Comparison of ENCODE assay signal across 21 cellular contexts in genomic region chr7:115618676-115619075, GRCh38.
DNase-seq lines count a peak whose midpoint lies in the region; ATAC-seq and TF ChIP-seq lines count a peak whose summit lies in the region.
"Had no signal": no experiment of that assay in that cellular context is flagged by ENCODE, and none has a peak within 500 bp of the region (broad histone marks: within the 10 kb centered on the region; RNA-seq: fewer than 3 reads in every experiment).

No MANE protein-coding gene starts in this region.

- H3K9me3 Mint-ChIP-seq in HFFc6: no peaks in the 10 kb centered on the region
- H3K9me3 Mint-ChIP-seq: activated CD4-positive, alpha-beta T cell treated with anti-CD3 and anti-CD28 coated beads, Interleukin-2, amount 10 ng/mL, durations not matched to agents 24 days and 14 days had no signal

- TF ChIP-seq CTCF in HFFc6 (IDR thresholded peaks at IDR 0.05) (no peak), astrocyte of the cerebellum (IDR thresholded peaks at IDR 0.05; ENCODE audit: low read depth, low read length, missing control alignments) (no peak)

- no peak overlapping the region; the same call in 1 of the 2 replicates for H3K4me3 Mint-ChIP-seq in HFFc6
- H3K4me3 Mint-ChIP-seq: activated CD4-positive, alpha-beta T cell treated with anti-CD3 and anti-CD28 coated beads, Interleukin-2, amount 10 ng/mL, durations not matched to agents 24 days and 14 days had no signal

- in situ Hi-C loops in astrocyte of the cerebellum (cut with HindIII; ENCODE audit: low sequenced_read_pairs) (no loop called here), G401 (cut with HindIII; ENCODE audit: low sequenced_read_pairs) (no loop called here)

- DNase-seq in AG08395 (ENCODE audit: low spot score) (peak; percentile 18), HFFc6 (peak; percentile 48), astrocyte of the cerebellum (ENCODE audit: low read depth) (peak; percentile 54), kidney tubule cell (ENCODE audit: low spot score) (peak; percentile 6), G401 (ENCODE audit: low spot score) (no peak), SK-N-DZ (ENCODE audit: low spot score) (no peak), left cardiac atrium (no peak)
- DNase-seq: activated CD4-positive, alpha-beta T cell treated with anti-CD3 and anti-CD28 coated beads, Interleukin-2, amount 10 ng/mL, durations not matched to agents 24 days and 14 days; activated gamma-delta T cell treated with Interleukin-2 at 50 U/mL for 16 hours; AML-193; amygdala; GDM1; hippocampal formation; kidney glomerular epithelial cell; mucosa of descending colon; NCI-H2081 treated with DMSO at 0.1 percent for 48 hours; NCI-H774; occipital lobe; stimulated activated CD4-positive, alpha-beta T cell treated with anti-CD3 and anti-CD28 coated beads, Interleukin-2, amount 100 ng/mL, for 48 hours had no signal

- ATAC-seq in HG02870 (IDR thresholded peaks at IDR 0.05; ENCODE audit: unreplicated experiment) (no peak), left cardiac atrium (no peak)
- ATAC-seq: mucosa of descending colon had no signal

- intact Hi-C loops in left cardiac atrium (cut with DNase I): no loop called here

- no peak overlapping the region for H3K4me3 ChIP-seq in astrocyte of the cerebellum (ENCODE audit: low read depth, low read length)
- H3K4me3 ChIP-seq: mucosa of descending colon, vagina had no signal

- H3K27ac Mint-ChIP-seq in HFFc6: peak overlapping the region; percentile 2; the same call in 1 of the 2 replicates
- H3K27ac Mint-ChIP-seq: activated CD4-positive, alpha-beta T cell treated with anti-CD3 and anti-CD28 coated beads, Interleukin-2, amount 10 ng/mL, durations not matched to agents 24 days and 14 days had no signal

- peaks cover 16% of the 10 kb centered on the region for H3K4me1 Mint-ChIP-seq in HFFc6 (ENCODE audit: low read depth)
- H3K4me1 Mint-ChIP-seq: activated CD4-positive, alpha-beta T cell treated with anti-CD3 and anti-CD28 coated beads, Interleukin-2, amount 10 ng/mL, durations not matched to agents 24 days and 14 days had no signal

- H3K27me3 Mint-ChIP-seq in HFFc6 (ENCODE audit: insufficient read depth): no peaks in the 10 kb centered on the region
- H3K27me3 Mint-ChIP-seq: activated CD4-positive, alpha-beta T cell treated with anti-CD3 and anti-CD28 coated beads, Interleukin-2, amount 10 ng/mL, durations not matched to agents 24 days and 14 days had no signal

- H3K36me3 Mint-ChIP-seq in HFFc6 (ENCODE audit: low read depth): no peaks in the 10 kb centered on the region

Comparison
In these comparisons a context has a peak if more than half of its experiments do, and no peak if none do; other contexts are left out.
1. DNase-seq: peak in AG08395 (single experiment), HFFc6 (single experiment), astrocyte of the cerebellum (single experiment) and kidney tubule cell (single experiment); none in G401 (single experiment), SK-N-DZ (single experiment) and left cardiac atrium (single experiment).